ENCODE assay signal across 13 cellular contexts in the genomic region with DNA sequence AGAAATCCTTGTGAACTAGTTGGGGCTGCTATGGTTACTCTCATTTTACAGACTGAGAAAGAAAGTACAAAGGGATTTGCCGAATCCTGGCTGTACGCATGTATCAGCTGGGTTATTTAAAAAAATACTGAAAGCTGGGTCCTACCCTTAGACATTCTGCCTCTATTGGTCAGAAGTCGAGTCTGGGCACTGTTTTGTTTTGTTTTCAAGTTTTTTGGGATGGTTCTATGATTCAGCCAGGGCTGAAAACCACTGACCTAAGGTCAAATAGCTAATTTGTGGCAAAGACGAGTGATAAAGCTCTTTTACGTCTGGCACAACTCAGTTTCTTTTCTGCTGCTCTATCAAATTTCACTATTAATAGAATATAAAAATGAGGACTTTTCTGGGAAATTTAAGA. TPM values are rescaled to one million over a fixed set of nuclear protein-coding genes. Genes with fewer than 3 reads are reported as not detected.
DNase-seq lines count a peak whose midpoint lies in the region; TF ChIP-seq lines count a peak whose summit lies in the region.
"Had no signal": no experiment of that assay in that cellular context is flagged by ENCODE, and none has a peak within 500 bp of the region (broad histone marks: within the 10 kb centered on the region; RNA-seq: fewer than 3 reads in every experiment).

No MANE protein-coding gene starts in this region.

- no peaks in the 10 kb centered on the region for H3K9me3 ChIP-seq in osteoblast (ENCODE audit: low read depth, low read length)
- H3K9me3 ChIP-seq: mucosa of descending colon, thyroid gland had no signal

- TF ChIP-seq CTCF in coronary artery (IDR thresholded peaks at IDR 0.05) (no peak), osteoblast (IDR thresholded peaks at IDR 0.05; ENCODE audit: extremely low read depth, low read depth, low read length) (no peak)

- in situ Hi-C loops in Caki2 (cut with HindIII; ENCODE audit: low pct_unique_long_range_greater_than_20kb, low sequenced_read_pairs): no loop called here

- no peaks in the 10 kb centered on the region for H3K79me2 ChIP-seq in osteoblast (ENCODE audit: insufficient read depth, low read length)

- no peaks in the 10 kb centered on the region for H4K20me1 ChIP-seq in osteoblast (ENCODE audit: insufficient read depth, low read length)

- peak overlapping the region in 1 of 2 donors; percentile 41 for H3K27ac ChIP-seq in coronary artery
- H3K27ac ChIP-seq in osteoblast (ENCODE audit: low read depth, low read length): peak overlapping the region; percentile 70
- H3K27ac ChIP-seq: thyroid gland had no signal

- no peaks in the 10 kb centered on the region for H3K27me3 ChIP-seq in osteoblast (ENCODE audit: insufficient read depth, low read length)
- H3K27me3 ChIP-seq: thyroid gland had no signal

- peak overlapping the region; percentile 89 for H3K4me2 ChIP-seq in osteoblast (ENCODE audit: insufficient read depth, low read length)

- peak overlapping the region; percentile 66 for H2AFZ ChIP-seq in osteoblast (ENCODE audit: low read length)

- peaks cover 16% of the 10 kb centered on the region for H3K4me1 ChIP-seq in osteoblast (ENCODE audit: insufficient read depth, low read length)
- H3K4me1 ChIP-seq: thyroid gland had no signal

- H3K4me3 ChIP-seq in coronary artery: peak overlapping the region; percentile 38
- peak overlapping the region; percentile 63 for H3K4me3 ChIP-seq in osteoblast (ENCODE audit: insufficient read depth, low read length)
- H3K4me3 ChIP-seq: mucosa of descending colon, thyroid gland had no signal

- H3K36me3 ChIP-seq in osteoblast (ENCODE audit: insufficient read depth, low read length): no peaks in the 10 kb centered on the region
- H3K36me3 ChIP-seq: thyroid gland had no signal

- DNase-seq in Caki2 (ENCODE audit: low read depth) (peak; percentile 33), MV-4-11 (lab: John Stamatoyannopoulos, UW) (peak; percentile 15), coronary artery (ENCODE audit: low spot score) (no peak), osteoblast (ENCODE audit: insufficient read length, low spot score, missing footprints) (peak; percentile 62), NCI-H1417 treated with DMSO at 0.1 percent for 48 hours (lab: John Stamatoyannopoulos, UW) (no peak), HuH-7.5 (ENCODE audit: low spot score) (no peak), NCI-H69 (lab: John Stamatoyannopoulos, UW) (no peak)
- no peak for DNase-seq in activated CD4-positive, CD25-positive, alpha-beta regulatory T cell (lab: John Stamatoyannopoulos, UW)
- DNase-seq: activated CD4-positive, alpha-beta T cell treated with anti-CD3 and anti-CD28 coated beads for 4 hours; GF-D8; left cardiac atrium; mucosa of descending colon; thyroid gland had no signal

RNA-seq across cellular contexts. Expression of a gene that starts 6.0 kb away (rescaled TPM):
- total RNA-seq in Caki2 (2014; rRNA removed; shearing (Covaris generic); ENCODE audit: low replicate concordance): 9.6 and 12.4 TPM in 2 replicates
- 77.2 and 82.9 TPM in 2 replicates for total RNA-seq in osteoblast

Comparison
In these comparisons a context has a peak if more than half of its experiments do, and no peak if none do; other contexts are left out.
1. DNase-seq: peak in Caki2 (single experiment), MV-4-11 (single experiment) and osteoblast (single experiment); none in coronary artery (single experiment), activated CD4-positive, CD25-positive, alpha-beta regulatory T cell (0 of 4), NCI-H1417 treated with DMSO at 0.1 percent for 48 hours (single experiment), HuH-7.5 (single experiment) and NCI-H69 (single experiment).